9 cellular contexts compared by ENCODE assay signal in genomic region chr3:186277268-186277909, GRCh38.
DNase-seq lines count a peak whose midpoint lies in the region; TF ChIP-seq lines count a peak whose summit lies in the region.
"Had no signal": no experiment of that assay in that cellular context is flagged by ENCODE, and none has a peak within 500 bp of the region (broad histone marks: within the 10 kb centered on the region; RNA-seq: fewer than 3 reads in every experiment).

No MANE protein-coding gene starts in this region.

- POLR2A ChIA-PET in SK-N-SH (lab: Yijun Ruan, JAX): no interaction called here
- POLR2A ChIA-PET in activated CD4-positive, alpha-beta T cell treated with anti-CD3 and anti-CD28 coated beads, Interleukin-2, amount 10 ng/mL, durations not matched to agents 7 days and 5 days (lab: Charles Lee): no interaction called here

- H2AFZ ChIP-seq in SK-N-SH (ENCODE audit: low read depth): no peak overlapping the region

- peaks cover 5% of the 10 kb centered on the region for H3F3A ChIP-seq in SK-N-SH (replicated peaks; ENCODE audit: insufficient read depth)

- H3K4me1 ChIP-seq in SK-N-SH (ENCODE audit: control insufficient read depth in 1 of 2, insufficient read depth in 2 of 2, low read depth in 1 of 2, low read length in 1 of 2): peaks cover 3 to 9% of the 10 kb centered on the region in 2 experiments; a peak in 2 of 4 replicates
- peaks cover 3% of the 10 kb centered on the region for H3K4me1 ChIP-seq in left ventricle myocardium inferior

- 44% methylated on average over 10 of the region's 10 CpGs for WGBS in SK-N-SH (ENCODE audit: low lambda C conversion rate)

- H3K27me3 Mint-ChIP-seq in activated CD4-positive, alpha-beta T cell treated with anti-CD3 and anti-CD28 coated beads, Interleukin-2, amount 10 ng/mL, durations not matched to agents 7 days and 5 days: peaks cover 7% of the 10 kb centered on the region

- DNase-seq in NCI-H1092 treated with DMSO at 0.1 percent for 48 hours (lab: John Stamatoyannopoulos, UW) (peak; percentile 8), NCI-H1092 (lab: John Stamatoyannopoulos, UW) (no peak), SK-N-SH (no peak), left ventricle myocardium inferior (no peak), superior temporal gyrus (ENCODE audit: extremely low spot score) (peak; percentile 71), GDM1 (lab: John Stamatoyannopoulos, UW) (no peak), germinal center (ENCODE audit: low spot score) (no peak)
- no peak for DNase-seq in activated CD4-positive, alpha-beta T cell treated with anti-CD3 and anti-CD28 coated beads, Interleukin-2, amount 10 ng/mL, durations not matched to agents 7 days and 5 days

- H3K79me2 ChIP-seq in SK-N-SH (ENCODE audit: insufficient read depth): no peaks in the 10 kb centered on the region

- CTCF ChIA-PET in SK-N-SH (lab: Yijun Ruan, JAX): interaction anchor here (0.8 to 2.2 kb wide), 8 partner anchors 12 to 340 kb away, joined by 3 to 6 read pairs (median 4); partner anchors contain the start of gene DGKG
- CTCF ChIA-PET in activated CD4-positive, alpha-beta T cell treated with anti-CD3 and anti-CD28 coated beads, Interleukin-2, amount 10 ng/mL, durations not matched to agents 7 days and 5 days (lab: Charles Lee): interaction anchor here (1.0 kb wide), 1 partner anchor 30 kb away, joined by 3 read pairs; no protein-coding TSS in a partner anchor

- H3K27ac ChIP-seq in SK-N-SH (ENCODE audit: low read depth in 2 of 2, low read length in 1 of 2) (no peak overlapping the region), left ventricle myocardium inferior (replicated peaks) (no peak overlapping the region)
- H3K27ac ChIP-seq: BLaER1 had no signal

- H3K9me2 ChIP-seq in SK-N-SH: no peaks in the 10 kb centered on the region

- H3K4me1 Mint-ChIP-seq in activated CD4-positive, alpha-beta T cell treated with anti-CD3 and anti-CD28 coated beads, Interleukin-2, amount 10 ng/mL, durations not matched to agents 7 days and 5 days: no peaks in the 10 kb centered on the region

- peak; percentile 63 for TF ChIP-seq RAD21 in SK-N-SH (IDR thresholded peaks at IDR 0.05; ENCODE audit: low read length)

- H3K27me3 ChIP-seq in SK-N-SH (ENCODE audit: insufficient read depth) (no peaks in the 10 kb centered on the region), left ventricle myocardium inferior (ENCODE audit: low read depth) (no peaks in the 10 kb centered on the region)
- H3K27me3 ChIP-seq: BLaER1 had no signal

- no peak overlapping the region for H3K4me3 ChIP-seq in SK-N-SH (ENCODE audit: low read depth in 2 of 2, low read length in 1 of 2)
- no peak overlapping the region for H3K4me3 ChIP-seq in left ventricle myocardium inferior
- H3K4me3 ChIP-seq: BLaER1 had no signal

- no peaks in the 10 kb centered on the region for H3K9me3 ChIP-seq in SK-N-SH
- H3K9me3 ChIP-seq in left ventricle myocardium inferior (replicated peaks): no peaks in the 10 kb centered on the region
- H3K9me3 ChIP-seq: BLaER1 had no signal

- no peaks in the 10 kb centered on the region for H3K9me3 Mint-ChIP-seq in activated CD4-positive, alpha-beta T cell treated with anti-CD3 and anti-CD28 coated beads, Interleukin-2, amount 10 ng/mL, durations not matched to agents 7 days and 5 days

- H3K4me3 Mint-ChIP-seq in activated CD4-positive, alpha-beta T cell treated with anti-CD3 and anti-CD28 coated beads, Interleukin-2, amount 10 ng/mL, durations not matched to agents 7 days and 5 days: no peak overlapping the region

- intact Hi-C loops in left ventricle myocardium inferior (cut with micrococcal nuclease): no loop called here

- TF ChIP-seq CTCF in SK-N-SH (IDR thresholded peaks at IDR 0.05) (peak; percentile 51), left ventricle myocardium inferior (IDR thresholded peaks at IDR 0.05; ENCODE audit: borderline replicate concordance) (peak; percentile 63)

- H3K4me2 ChIP-seq in SK-N-SH: no peak overlapping the region
- H3K4me2 ChIP-seq: BLaER1 had no signal

- H3K27ac Mint-ChIP-seq in activated CD4-positive, alpha-beta T cell treated with anti-CD3 and anti-CD28 coated beads, Interleukin-2, amount 10 ng/mL, durations not matched to agents 7 days and 5 days: no peak overlapping the region

- no peak overlapping the region for H3K9ac ChIP-seq in SK-N-SH
- H3K9ac ChIP-seq: BLaER1 had no signal

- TF ChIP-seq EP300 in SK-N-SH (IDR thresholded peaks at IDR 0.05; ENCODE audit: borderline replicate concordance in 1 of 2, low read depth in 1 of 2, low read length in 1 of 2): no peak

- no peaks in the 10 kb centered on the region for H3K36me3 ChIP-seq in SK-N-SH (replicated peaks in 1 of 2; ENCODE audit: control insufficient read depth in 1 of 2, insufficient read depth in 2 of 2, low read length in 1 of 2)
- H3K36me3 ChIP-seq in left ventricle myocardium inferior: peaks cover 48% of the 10 kb centered on the region
- H3K36me3 ChIP-seq: BLaER1 had no signal

- H4K20me1 ChIP-seq in SK-N-SH (ENCODE audit: insufficient read depth): no peaks in the 10 kb centered on the region
- H4K20me1 ChIP-seq: BLaER1 had no signal

- H3K36me3 Mint-ChIP-seq in activated CD4-positive, alpha-beta T cell treated with anti-CD3 and anti-CD28 coated beads, Interleukin-2, amount 10 ng/mL, durations not matched to agents 7 days and 5 days (ENCODE audit: low read depth): no peaks in the 10 kb centered on the region

TF ChIP-seq in SK-N-SH, 30 proteins besides CTCF, POLR2A, EP300 and RAD21:
- peak; percentile 48; the same call in 1 of the 2 replicates for TF ChIP-seq SMC3 (IDR thresholded peaks at IDR 0.05; ENCODE audit: low read depth, low read length)
- no peak for TF ChIP-seq RFX5 (IDR thresholded peaks at IDR 0.05; ENCODE audit: low read length)

Comparison
In these comparisons a context has a peak if more than half of its experiments do, and no peak if none do; other contexts are left out.
1. DNase-seq: peak in NCI-H1092 treated with DMSO at 0.1 percent for 48 hours (single experiment) and superior temporal gyrus (single experiment); none in NCI-H1092 (single experiment), SK-N-SH (single experiment), left ventricle myocardium inferior (single experiment), GDM1 (single experiment), germinal center (single experiment) and activated CD4-positive, alpha-beta T cell treated with anti-CD3 and anti-CD28 coated beads, Interleukin-2, amount 10 ng/mL, durations not matched to agents 7 days and 5 days (single experiment).